In the genomic region with DNA sequence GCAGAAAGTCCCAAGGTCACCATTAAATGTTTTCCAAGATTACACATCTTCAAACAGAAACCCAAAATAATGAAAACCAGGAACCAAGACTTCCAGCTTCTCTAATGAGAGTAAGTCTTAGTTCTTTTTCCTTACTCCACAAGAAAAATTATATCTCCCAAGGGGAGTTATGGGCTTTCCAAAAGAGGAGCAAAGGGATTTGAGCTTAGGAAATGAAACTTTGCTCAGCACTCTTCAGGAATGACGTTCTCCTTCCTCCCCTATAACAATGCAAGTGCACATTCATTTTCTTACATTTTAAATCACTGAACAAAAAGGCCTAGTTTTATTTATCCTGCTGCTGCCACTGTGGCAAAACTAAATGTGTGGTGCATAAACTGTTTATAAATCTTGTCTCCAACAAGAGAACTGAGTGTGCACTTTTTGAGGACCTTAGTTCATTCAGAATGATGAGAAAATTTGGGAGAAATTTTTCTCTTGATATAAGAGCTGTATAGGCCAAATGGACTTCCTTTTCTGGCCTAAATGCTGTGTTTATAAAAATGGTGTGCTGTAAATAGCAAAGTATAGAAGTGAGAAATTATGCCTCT, we compare ENCODE assay signal across 15 cellular contexts.
DNase-seq lines count a peak whose midpoint lies in the region; ATAC-seq and TF ChIP-seq lines count a peak whose summit lies in the region.
"Had no signal": no experiment of that assay in that cellular context is flagged by ENCODE, and none has a peak within 500 bp of the region (broad histone marks: within the 10 kb centered on the region; RNA-seq: fewer than 3 reads in every experiment).

No MANE protein-coding gene starts in this region.

- TF ChIP-seq POLR2A in gastroesophageal sphincter (IDR thresholded peaks at IDR 0.05) (no peak), stomach (IDR thresholded peaks at IDR 0.05) (no peak)

- peaks cover 5% of the 10 kb centered on the region in 2 donors for H3K36me3 Mint-ChIP-seq in activated T-cell treated with anti-CD3 and anti-CD28 coated beads, Interleukin-2, amount 50 U/mL, for 72 hours (ENCODE audit: insufficient read depth in 2 of 2)

- H3K4me3 ChIP-seq in OCI-LY1 (ENCODE audit: low read depth, low read length, poor library complexity, severe bottlenecking) (no peak overlapping the region), gastroesophageal sphincter (no peak overlapping the region), stomach (no peak overlapping the region)
- H3K4me3 ChIP-seq: A549, dorsolateral prefrontal cortex, HAP-1 had no signal

- H3K27me3 Mint-ChIP-seq in activated T-cell treated with anti-CD3 and anti-CD28 coated beads, Interleukin-2, amount 50 U/mL, for 72 hours (ENCODE audit: low read depth), result no peaks in the 10 kb centered on the region

- H3K79me2 ChIP-seq in OCI-LY1 (ENCODE audit: insufficient read depth, low read length), result no peaks in the 10 kb centered on the region

- no peak overlapping the region for H3K9ac ChIP-seq in OCI-LY1 (ENCODE audit: low read length)

- intact Hi-C loops in stomach (cut with DNase I; ENCODE audit: low total_unique reads), result no loop called here

- H3K27ac Mint-ChIP-seq in activated T-cell treated with anti-CD3 and anti-CD28 coated beads, Interleukin-2, amount 50 U/mL, for 72 hours, result peak overlapping the region; percentile 78

- no peak overlapping the region for H3K4me2 ChIP-seq in OCI-LY1 (ENCODE audit: low read length)
- H3K4me2 ChIP-seq: A549 had no signal

- H3K36me3 ChIP-seq in OCI-LY1 (ENCODE audit: insufficient read depth, low read length) (no peaks in the 10 kb centered on the region), gastroesophageal sphincter (no peaks in the 10 kb centered on the region), stomach (no peaks in the 10 kb centered on the region)
- H3K36me3 ChIP-seq: HAP-1 had no signal

- no peaks in the 10 kb centered on the region for H3K9me2 ChIP-seq in OCI-LY1 (ENCODE audit: low read depth, low read length)

- no peaks in the 10 kb centered on the region for H3K9me3 ChIP-seq in OCI-LY1 (ENCODE audit: low read length)
- no peaks in the 10 kb centered on the region for H3K9me3 ChIP-seq in gastroesophageal sphincter
- H3K9me3 ChIP-seq in stomach, result no peaks in the 10 kb centered on the region
- H3K9me3 ChIP-seq: A549, HAP-1 had no signal

- peaks cover 0 to 2% of the 10 kb centered on the region in 2 donors for H3K9me3 Mint-ChIP-seq in activated T-cell treated with anti-CD3 and anti-CD28 coated beads, Interleukin-2, amount 50 U/mL, for 72 hours

- WGBS in gastroesophageal sphincter (ENCODE audit: low coverage in 1 of 2), 2 donors, result 0 to 6% methylated on average over 1 of the region's 1 CpG
- 52 to 71% (median 55%) methylated on average over 1 of the region's 1 CpG for whole genome bisulfite sequencing in stomach, 5 donors

- no peak for TF ChIP-seq CTCF in OCI-LY1 (IDR thresholded peaks at IDR 0.05; ENCODE audit: low read length)
- TF ChIP-seq CTCF in gastroesophageal sphincter (IDR thresholded peaks at IDR 0.05), result no peak
- no peak for TF ChIP-seq CTCF in stomach (IDR thresholded peaks at IDR 0.05)

- H3K27me3 ChIP-seq in OCI-LY1 (ENCODE audit: insufficient read depth, low read length) (no peaks in the 10 kb centered on the region), gastroesophageal sphincter (no peaks in the 10 kb centered on the region), stomach (no peaks in the 10 kb centered on the region)
- H3K27me3 ChIP-seq: dorsolateral prefrontal cortex had no signal

- TF ChIP-seq EP300 in gastroesophageal sphincter (IDR thresholded peaks at IDR 0.05) (no peak), stomach (IDR thresholded peaks at IDR 0.05) (no peak)

- no peak for ATAC-seq in activated T-cell treated with anti-CD3 and anti-CD28 coated beads, Interleukin-2, amount 50 U/mL, for 72 hours (replicated peaks in 1 of 2)
- ATAC-seq in gastroesophageal sphincter, result no peak
- ATAC-seq: A549 had no signal

- no peak overlapping the region for H3K27ac ChIP-seq in OCI-LY1 (ENCODE audit: low read depth, low read length, poor library complexity, severe bottlenecking)
- H3K27ac ChIP-seq in gastroesophageal sphincter, result peak overlapping the region; percentile 35 to 66 (median 62)
- H3K27ac ChIP-seq in stomach, result peak overlapping the region in 4 of 5 donors; percentile 62 to 79 (median 64)

- H4K20me1 ChIP-seq in OCI-LY1 (ENCODE audit: insufficient read depth, low read length), result no peaks in the 10 kb centered on the region

- peak overlapping the region; percentile 18; the same call in 1 of the 2 replicates for H2AFZ ChIP-seq in OCI-LY1 (ENCODE audit: low read length)

- no peaks in the 10 kb centered on the region for H3F3A ChIP-seq in OCI-LY1 (ENCODE audit: insufficient read depth, low read length)

- no peak for DNase-seq in activated T-cell treated with anti-CD3 and anti-CD28 coated beads, Interleukin-2, amount 50 U/mL, for 72 hours
- no peak for DNase-seq in activated T-cell treated with anti-CD3 and anti-CD28 coated beads, Interleukin-2, amount 50 U/mL, for 48 hours
- DNase-seq in stomach (no peak), NCI-H1436 treated with DMSO at 0.1 percent for 48 hours (lab: John Stamatoyannopoulos, UW) (no peak), DMS53 (lab: John Stamatoyannopoulos, UW) (no peak), AG20443 (ENCODE audit: low spot score) (no peak)
- DNase-seq: activated CD4-positive, alpha-beta T cell treated with anti-CD3 and anti-CD28 coated beads for 4 hours; dorsolateral prefrontal cortex; NCI-H2029 treated with DMSO at 0.1 percent for 48 hours; NCI-H526 treated with DMSO at 0.1 percent for 48 hours; stimulated activated CD4-positive, alpha-beta T cell treated with anti-CD3 and anti-CD28 coated beads, Interleukin-2, amount 100 ng/mL, for 48 hours had no signal

- H3K4me1 Mint-ChIP-seq in activated T-cell treated with anti-CD3 and anti-CD28 coated beads, Interleukin-2, amount 50 U/mL, for 72 hours (ENCODE audit: low read depth), result no peaks in the 10 kb centered on the region

- peaks cover 32% of the 10 kb centered on the region for H3K4me1 ChIP-seq in OCI-LY1 (ENCODE audit: insufficient read depth, low read length, severe bottlenecking)
- H3K4me1 ChIP-seq in gastroesophageal sphincter, result peaks cover 0 to 54% (median 6%) of the 10 kb centered on the region in 3 donors
- H3K4me1 ChIP-seq in stomach, result peaks cover 10 to 72% (median 36%) of the 10 kb centered on the region in 4 donors
- H3K4me1 ChIP-seq: HAP-1 had no signal

- H3K4me3 Mint-ChIP-seq in activated T-cell treated with anti-CD3 and anti-CD28 coated beads, Interleukin-2, amount 50 U/mL, for 72 hours, result peak overlapping the region in 1 of 2 donors; percentile 43
